In the genomic region with DNA sequence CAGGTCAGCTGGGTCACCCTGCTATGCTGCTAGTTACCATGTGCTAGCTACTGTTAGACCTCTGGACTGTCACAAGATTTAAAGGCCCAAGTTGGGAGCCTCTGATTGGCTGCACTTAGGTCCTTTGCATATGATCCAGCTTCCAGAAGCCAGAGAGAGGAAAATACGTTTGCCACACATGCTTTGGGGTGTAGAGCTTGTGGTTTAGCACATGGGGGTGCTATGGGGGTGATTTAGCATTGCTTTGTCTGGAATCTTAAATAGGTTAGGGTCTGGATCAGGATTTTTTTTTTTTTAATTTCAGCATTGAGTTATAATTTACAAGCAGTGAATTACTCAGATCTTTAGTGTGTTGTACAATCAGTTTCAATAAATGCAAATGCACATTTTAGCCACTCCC, we compare ENCODE assay signal across 28 cellular contexts.
"Had no signal": no experiment of that assay in that cellular context is flagged by ENCODE, and none has a peak within 500 bp of the region (broad histone marks: within the 10 kb centered on the region; RNA-seq: fewer than 3 reads in every experiment).

No MANE protein-coding gene starts in this region.

- DNase-seq: heart right ventricle; left colon; left lung; lower lobe of right lung; mesendoderm; naive B cell; natural killer cell; nephron progenitor cell; pancreas; posterior cingulate gyrus; psoas muscle; right lobe of liver; stimulated activated CD4-positive, alpha-beta T cell treated with anti-CD3 and anti-CD28 coated beads, Interleukin-1b, Interleukin-23, amount 100 ng/mL, for 48 hours; stimulated activated CD4-positive, alpha-beta T cell treated with anti-CD3 and anti-CD28 coated beads, Interleukin-2, amount 100 ng/mL, for 48 hours; stimulated activated CD4-positive, alpha-beta T cell treated with anti-CD3 and anti-CD28 coated beads, Interleukin-4, amount 100 ng/mL, for 4 hours; stimulated activated CD8-positive, alpha-beta memory T cell treated with anti-CD3 and anti-CD28 coated beads, Interleukin-4, amount 100 ng/mL, for 48 hours; stimulated activated naive CD4-positive, alpha-beta T cell treated with Interleukin-2 at 50 U/mL for 16 hours; stimulated activated naive CD8-positive, alpha-beta T cell treated with anti-CD3 and anti-CD28 coated beads, Interleukin-15, amount 100 ng/mL, for 72 hours; thyroid gland; transverse colon; uterus had no signal

- H3K9me3 ChIP-seq: lower lobe of right lung, pancreas, psoas muscle, right lobe of liver, testis, thyroid gland, transverse colon, uterus had no signal

- H3K4me3 ChIP-seq: heart right ventricle, hepatocyte, left lung, lower lobe of right lung, pancreas, psoas muscle, right atrium auricular region, right lobe of liver, smooth muscle cell, testis, thyroid gland, transverse colon, uterus had no signal

- H3K36me3 ChIP-seq: heart right ventricle, left lung, lower lobe of right lung, pancreas, right atrium auricular region, right lobe of liver, thyroid gland, transverse colon, uterus had no signal

- H3K9me3 Mint-ChIP-seq: stimulated activated naive CD8-positive, alpha-beta T cell treated with anti-CD3 and anti-CD28 coated beads, Interleukin-15, amount 100 ng/mL, for 72 hours had no signal

- FAIRE-seq: keratinocyte, pancreas had no signal

- H3K79me2 ChIP-seq: hepatocyte had no signal

- H2AFZ ChIP-seq: hepatocyte had no signal

- ATAC-seq: left colon; left lung; lower lobe of right lung; natural killer cell; pancreas; psoas muscle; right lobe of liver; stimulated activated memory B cell treated with anti-CD40 and anti-IgM and Interleukin-4, amounts not matched to agents 10 μg/mL and 1 μg/mL and 100 μg/mL, for 72 hours; stimulated activated naive CD8-positive, alpha-beta T cell treated with anti-CD3 and anti-CD28 coated beads, Interleukin-15, amount 100 ng/mL, for 72 hours had no signal

- H3K27ac ChIP-seq: heart right ventricle, hepatocyte, left lung, lower lobe of right lung, pancreas, psoas muscle, right atrium auricular region, right lobe of liver, testis, thyroid gland, transverse colon, uterus had no signal

- H3K4me1 Mint-ChIP-seq: mesothelial cell of epicardium; naive B cell; natural killer cell; nephron progenitor cell; stimulated activated memory B cell treated with anti-CD40 and anti-IgM and Interleukin-4, amounts not matched to agents 10 μg/mL and 1 μg/mL and 100 μg/mL, for 72 hours; stimulated activated naive CD8-positive, alpha-beta T cell treated with anti-CD3 and anti-CD28 coated beads, Interleukin-15, amount 100 ng/mL, for 72 hours had no signal

- H3K4me2 ChIP-seq: hepatocyte, smooth muscle cell had no signal

- H3K4me1 ChIP-seq: left lung, lower lobe of right lung, pancreas, psoas muscle, right lobe of liver, thyroid gland, transverse colon, uterus had no signal

- H3K36me3 Mint-ChIP-seq: mesothelial cell of epicardium; naive B cell; natural killer cell; stimulated activated memory B cell treated with anti-CD40 and anti-IgM and Interleukin-4, amounts not matched to agents 10 μg/mL and 1 μg/mL and 100 μg/mL, for 72 hours had no signal

- H3K27ac Mint-ChIP-seq: mesothelial cell of epicardium; naive B cell; natural killer cell; nephron progenitor cell; stimulated activated memory B cell treated with anti-CD40 and anti-IgM and Interleukin-4, amounts not matched to agents 10 μg/mL and 1 μg/mL and 100 μg/mL, for 72 hours; stimulated activated naive CD8-positive, alpha-beta T cell treated with anti-CD3 and anti-CD28 coated beads, Interleukin-15, amount 100 ng/mL, for 72 hours had no signal

- H3K27me3 Mint-ChIP-seq: stimulated activated memory B cell treated with anti-CD40 and anti-IgM and Interleukin-4, amounts not matched to agents 10 μg/mL and 1 μg/mL and 100 μg/mL, for 72 hours; stimulated activated naive CD8-positive, alpha-beta T cell treated with anti-CD3 and anti-CD28 coated beads, Interleukin-15, amount 100 ng/mL, for 72 hours had no signal

- H3K4me3 Mint-ChIP-seq: mesothelial cell of epicardium; naive B cell; natural killer cell; nephron progenitor cell; stimulated activated memory B cell treated with anti-CD40 and anti-IgM and Interleukin-4, amounts not matched to agents 10 μg/mL and 1 μg/mL and 100 μg/mL, for 72 hours; stimulated activated naive CD8-positive, alpha-beta T cell treated with anti-CD3 and anti-CD28 coated beads, Interleukin-15, amount 100 ng/mL, for 72 hours had no signal

- H3K27me3 ChIP-seq: heart right ventricle, hepatocyte, left lung, pancreas, right atrium auricular region, right lobe of liver, testis, thyroid gland, transverse colon, uterus had no signal
